13 cellular contexts compared by ENCODE assay signal in the genomic region with DNA sequence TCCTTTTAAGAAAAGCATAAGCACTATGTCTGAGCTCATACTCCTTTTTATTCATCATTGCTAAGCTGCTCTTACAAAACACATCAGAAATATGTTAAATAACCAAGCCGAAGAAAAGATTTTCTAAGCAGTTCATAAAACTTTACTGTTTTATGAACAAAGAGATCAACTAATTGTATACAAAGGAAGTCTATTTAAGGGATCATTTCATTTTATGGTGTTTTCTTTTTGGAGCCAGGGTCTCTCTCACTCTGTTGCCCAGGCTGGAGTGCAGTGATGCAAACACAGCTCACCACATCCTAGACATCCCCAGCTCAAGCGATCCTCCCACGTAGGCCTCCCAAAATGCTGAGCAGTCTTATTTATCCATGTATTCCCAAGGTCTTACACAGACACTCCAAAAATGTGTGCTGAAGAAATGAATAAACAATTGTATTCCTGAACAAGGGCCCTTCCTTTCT. TPM values are rescaled to one million over a fixed set of nuclear protein-coding genes. Genes with fewer than 3 reads are reported as not detected.
DNase-seq lines count a peak whose midpoint lies in the region; ATAC-seq and TF ChIP-seq lines count a peak whose summit lies in the region.
"Had no signal": no experiment of that assay in that cellular context is flagged by ENCODE, and none has a peak within 500 bp of the region (broad histone marks: within the 10 kb centered on the region; RNA-seq: fewer than 3 reads in every experiment).

No MANE protein-coding gene starts in this region.

- H3K36me3 Mint-ChIP-seq in brain (peaks cover 42% of the 10 kb centered on the region), neural progenitor cell (peaks cover 2% of the 10 kb centered on the region)

- H3K27ac Mint-ChIP-seq in brain: peak overlapping the region; percentile 17 to 87 (median 71)
- H3K27ac Mint-ChIP-seq in neural progenitor cell: no peak overlapping the region
- H3K27ac Mint-ChIP-seq: activated naive CD8-positive, alpha-beta T cell treated with anti-CD3 and anti-CD28 coated beads, Interleukin-2, amount 10 ng/mL, durations not matched to agents 7 days and 5 days had no signal

- TF ChIP-seq CTCF in brain (conservative IDR thresholded peaks at IDR 0.05) (no peak), left lung (IDR thresholded peaks at IDR 0.05) (no peak), neural progenitor cell (IDR thresholded peaks at IDR 0.05) (no peak)

- H3K4me1 ChIP-seq in left lung: peaks cover 0 to 69% of the 10 kb centered on the region in 2 donors
- H3K4me1 ChIP-seq in thymus (ENCODE audit: control insufficient read depth, insufficient read depth, low read length): no peaks in the 10 kb centered on the region
- peaks cover 16% of the 10 kb centered on the region for H3K4me1 ChIP-seq in neural progenitor cell

- H3K4me3 Mint-ChIP-seq in brain (peak overlapping the region in 1 of 5 experiments; percentile 71), neural progenitor cell (no peak overlapping the region)
- H3K4me3 Mint-ChIP-seq: activated naive CD8-positive, alpha-beta T cell treated with anti-CD3 and anti-CD28 coated beads, Interleukin-2, amount 10 ng/mL, durations not matched to agents 7 days and 5 days had no signal

- no peak overlapping the region for H3K9ac ChIP-seq in neural progenitor cell

- 94% methylated on average over 3 of the region's 3 CpGs for WGBS in thymus

- H3F3A ChIP-seq in neural progenitor cell (ENCODE audit: low read depth): peaks cover 33% of the 10 kb centered on the region

- H3K9me3 ChIP-seq in left lung (no peaks in the 10 kb centered on the region), thymus (ENCODE audit: control insufficient read depth) (no peaks in the 10 kb centered on the region), neural progenitor cell (ENCODE audit: low read depth) (no peaks in the 10 kb centered on the region)

- H3K79me2 ChIP-seq in neural progenitor cell (ENCODE audit: low read depth): peaks cover 98% of the 10 kb centered on the region

- H4K20me1 ChIP-seq in neural progenitor cell (ENCODE audit: low read depth): peaks cover 54% of the 10 kb centered on the region

- H3K9me3 Mint-ChIP-seq in brain (peaks cover 0 to 2% (median 0%) of the 10 kb centered on the region in 5 experiments), neural progenitor cell (no peaks in the 10 kb centered on the region)
- H3K9me3 Mint-ChIP-seq: activated naive CD8-positive, alpha-beta T cell treated with anti-CD3 and anti-CD28 coated beads, Interleukin-2, amount 10 ng/mL, durations not matched to agents 7 days and 5 days had no signal

- DNase-seq in KBM-7: peak; percentile 58
- DNase-seq in left lung: no peak
- DNase-seq in neural progenitor cell (ENCODE audit: low spot score): no peak
- no peak for DNase-seq in mucosa of gallbladder (ENCODE audit: low spot score)
- DNase-seq: activated CD4-positive, alpha-beta T cell treated with anti-CD3 and anti-CD28 coated beads for 48 hours; activated naive CD8-positive, alpha-beta T cell treated with anti-CD3 and anti-CD28 coated beads, Interleukin-2, amount 10 ng/mL, durations not matched to agents 7 days and 5 days; mammary epithelial cell; NCI-H2171 treated with DMSO at 0.1 percent for 48 hours; SHP77; stimulated activated naive CD8-positive, alpha-beta T cell treated with anti-CD3 and anti-CD28 coated beads, Interleukin-15, Interleukin-2, amounts not matched to agents 100 U/mL and 50 U/mL, for 24 hours had no signal

- no peak overlapping the region for H2AFZ ChIP-seq in neural progenitor cell (replicated peaks)

- intact Hi-C loops in left lung (cut with DNase I): no loop called here

- H3K4me3 ChIP-seq in left lung: no peak overlapping the region
- no peak overlapping the region for H3K4me3 ChIP-seq in thymus (ENCODE audit: low read length)
- H3K4me3 ChIP-seq in neural progenitor cell: no peak overlapping the region

- no peaks in the 10 kb centered on the region for H3K36me3 ChIP-seq in left lung
- no peaks in the 10 kb centered on the region for H3K36me3 ChIP-seq in thymus (ENCODE audit: control insufficient read depth, insufficient read depth)
- no peaks in the 10 kb centered on the region for H3K36me3 ChIP-seq in neural progenitor cell

- no peaks in the 10 kb centered on the region for H3K27me3 Mint-ChIP-seq in brain
- H3K27me3 Mint-ChIP-seq in neural progenitor cell (ENCODE audit: insufficient read depth, low read depth): peaks cover 2% of the 10 kb centered on the region
- H3K27me3 Mint-ChIP-seq: activated naive CD8-positive, alpha-beta T cell treated with anti-CD3 and anti-CD28 coated beads, Interleukin-2, amount 10 ng/mL, durations not matched to agents 7 days and 5 days had no signal

- ATAC-seq in left lung: peak; percentile 70
- ATAC-seq in HG02759 (IDR thresholded peaks at IDR 0.05; ENCODE audit: unreplicated experiment): no peak
- ATAC-seq: stimulated activated naive CD8-positive, alpha-beta T cell treated with anti-CD3 and anti-CD28 coated beads, Interleukin-15, Interleukin-2, amounts not matched to agents 100 U/mL and 50 U/mL, for 24 hours had no signal

- H3K4me1 Mint-ChIP-seq in brain (peaks cover 70% of the 10 kb centered on the region), neural progenitor cell (peaks cover 25% of the 10 kb centered on the region)

- no peak overlapping the region for H3K4me2 ChIP-seq in neural progenitor cell

- H3K27me3 ChIP-seq in left lung: no peaks in the 10 kb centered on the region
- H3K27me3 ChIP-seq in thymus (ENCODE audit: control insufficient read depth, insufficient read depth): no peaks in the 10 kb centered on the region
- no peaks in the 10 kb centered on the region for H3K27me3 ChIP-seq in neural progenitor cell

- in situ Hi-C loops in KBM-7 (cut with MboI; ENCODE audit: low pct_unique_long_range_greater_than_20kb, low sequenced_read_pairs): no loop called here

- H3K27ac ChIP-seq in left lung (peak overlapping the region in 1 of 2 donors; percentile 62), thymus (ENCODE audit: low read depth) (peak overlapping the region; percentile 3), neural progenitor cell (no peak overlapping the region)

RNA-seq across cellular contexts. Expression of gene NUDT3, which starts 9.3 kb away (rescaled TPM):
- polyA plus RNA-seq in brain (ENCODE audit: insufficient read depth, low read depth, low replicate concordance) (32.7 TPM), thymus (9.7 TPM)
- total RNA-seq in left lung (10 to 100 TPM; 21.1 to 27.9 TPM), neural progenitor cell (ENCODE audit: low replicate concordance) (26.4 and 35.7 TPM in 2 replicates), mucosa of gallbladder (30.7 TPM)

RNA-seq across cellular contexts. Expression of gene RPS10, which starts 42.7 kb away (rescaled TPM):
- polyA plus RNA-seq in brain (ENCODE audit: insufficient read depth, low read depth, low replicate concordance): 3,693 TPM
- 1,000 to 10,000 TPM; 1,031 to 1,089 TPM for total RNA-seq in left lung
- polyA plus RNA-seq in thymus: 2,778 TPM
- total RNA-seq in neural progenitor cell (ENCODE audit: low replicate concordance): 4,003 and 4,850 TPM in 2 replicates
- total RNA-seq in mucosa of gallbladder: 896 TPM
